ENCODE assay signal across 1 cellular context in genomic region chr7:105396566-105396965, GRCh38.
TF ChIP-seq lines count a peak whose summit lies in the region.

No MANE protein-coding gene starts in this region.

TF ChIP-seq in K562, 482 proteins besides CTCF, POLR2A, EP300 and RAD21 (continued from another document):
- TF ChIP-seq, protein P1, sequence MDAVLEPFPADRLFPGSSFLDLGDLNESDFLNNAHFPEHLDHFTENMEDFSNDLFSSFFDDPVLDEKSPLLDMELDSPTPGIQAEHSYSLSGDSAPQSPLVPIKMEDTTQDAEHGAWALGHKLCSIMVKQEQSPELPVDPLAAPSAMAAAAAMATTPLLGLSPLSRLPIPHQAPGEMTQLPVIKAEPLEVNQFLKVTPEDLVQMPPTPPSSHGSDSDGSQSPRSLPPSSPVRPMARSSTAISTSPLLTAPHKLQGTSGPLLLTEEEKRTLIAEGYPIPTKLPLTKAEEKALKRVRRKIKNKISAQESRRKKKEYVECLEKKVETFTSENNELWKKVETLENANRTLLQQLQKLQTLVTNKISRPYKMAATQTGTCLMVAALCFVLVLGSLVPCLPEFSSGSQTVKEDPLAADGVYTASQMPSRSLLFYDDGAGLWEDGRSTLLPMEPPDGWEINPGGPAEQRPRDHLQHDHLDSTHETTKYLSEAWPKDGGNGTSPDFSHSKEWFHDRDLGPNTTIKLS (IDR thresholded peaks at IDR 0.05; ENCODE audit: borderline replicate concordance, low read depth) = no peak
- TF ChIP-seq ZBTB40 (IDR thresholded peaks at IDR 0.05) (peak; percentile 22; the same call in 1 of the 2 replicates), ZBTB40 (CRISPR knock-in tag; IDR thresholded peaks at IDR 0.05) (no peak), THRB (CRISPR knock-in tag; conservative IDR thresholded peaks at IDR 0.05) (peak; percentile 81; the same call in 1 of the 2 replicates), FOXJ3 (CRISPR knock-in tag; IDR thresholded peaks at IDR 0.05) (no peak), THRAP3 (IDR thresholded peaks at IDR 0.05; ENCODE audit: borderline replicate concordance) (peak; percentile 87; the same call in 1 of the 2 replicates), DPF2 (IDR thresholded peaks at IDR 0.05) (0 out of 2 replicates have a peak, but pooled peaks have one; percentile 26), NFXL1 (CRISPR knock-in tag; IDR thresholded peaks at IDR 0.05) (no peak), TRIM24 (IDR thresholded peaks at IDR 0.05) (0 out of 4 replicates have a peak, but pooled peaks of 1 of the 2 experiments have one; percentile 17), ZNF197 (CRISPR knock-in tag; IDR thresholded peaks at IDR 0.05; ENCODE audit: low read depth) (no peak), CBX3 (IDR thresholded peaks at IDR 0.05; ENCODE audit: borderline replicate concordance in 1 of 2, low read length in 2 of 2) (no peak), HDAC8 (tag; IDR thresholded peaks at IDR 0.05) (no peak)
- TF ChIP-seq, protein P2, sequence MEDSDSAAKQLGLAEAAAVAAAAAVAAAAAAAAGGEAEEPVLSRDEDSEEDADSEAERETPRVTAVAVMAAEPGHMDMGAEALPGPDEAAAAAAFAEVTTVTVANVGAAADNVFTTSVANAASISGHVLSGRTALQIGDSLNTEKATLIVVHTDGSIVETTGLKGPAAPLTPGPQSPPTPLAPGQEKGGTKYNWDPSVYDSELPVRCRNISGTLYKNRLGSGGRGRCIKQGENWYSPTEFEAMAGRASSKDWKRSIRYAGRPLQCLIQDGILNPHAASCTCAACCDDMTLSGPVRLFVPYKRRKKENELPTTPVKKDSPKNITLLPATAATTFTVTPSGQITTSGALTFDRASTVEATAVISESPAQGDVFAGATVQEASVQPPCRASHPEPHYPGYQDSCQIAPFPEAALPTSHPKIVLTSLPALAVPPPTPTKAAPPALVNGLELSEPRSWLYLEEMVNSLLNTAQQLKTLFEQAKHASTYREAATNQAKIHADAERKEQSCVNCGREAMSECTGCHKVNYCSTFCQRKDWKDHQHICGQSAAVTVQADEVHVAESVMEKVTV (CRISPR knock-in tag; IDR thresholded peaks at IDR 0.05) = no peak
- TF ChIP-seq, protein P3, sequence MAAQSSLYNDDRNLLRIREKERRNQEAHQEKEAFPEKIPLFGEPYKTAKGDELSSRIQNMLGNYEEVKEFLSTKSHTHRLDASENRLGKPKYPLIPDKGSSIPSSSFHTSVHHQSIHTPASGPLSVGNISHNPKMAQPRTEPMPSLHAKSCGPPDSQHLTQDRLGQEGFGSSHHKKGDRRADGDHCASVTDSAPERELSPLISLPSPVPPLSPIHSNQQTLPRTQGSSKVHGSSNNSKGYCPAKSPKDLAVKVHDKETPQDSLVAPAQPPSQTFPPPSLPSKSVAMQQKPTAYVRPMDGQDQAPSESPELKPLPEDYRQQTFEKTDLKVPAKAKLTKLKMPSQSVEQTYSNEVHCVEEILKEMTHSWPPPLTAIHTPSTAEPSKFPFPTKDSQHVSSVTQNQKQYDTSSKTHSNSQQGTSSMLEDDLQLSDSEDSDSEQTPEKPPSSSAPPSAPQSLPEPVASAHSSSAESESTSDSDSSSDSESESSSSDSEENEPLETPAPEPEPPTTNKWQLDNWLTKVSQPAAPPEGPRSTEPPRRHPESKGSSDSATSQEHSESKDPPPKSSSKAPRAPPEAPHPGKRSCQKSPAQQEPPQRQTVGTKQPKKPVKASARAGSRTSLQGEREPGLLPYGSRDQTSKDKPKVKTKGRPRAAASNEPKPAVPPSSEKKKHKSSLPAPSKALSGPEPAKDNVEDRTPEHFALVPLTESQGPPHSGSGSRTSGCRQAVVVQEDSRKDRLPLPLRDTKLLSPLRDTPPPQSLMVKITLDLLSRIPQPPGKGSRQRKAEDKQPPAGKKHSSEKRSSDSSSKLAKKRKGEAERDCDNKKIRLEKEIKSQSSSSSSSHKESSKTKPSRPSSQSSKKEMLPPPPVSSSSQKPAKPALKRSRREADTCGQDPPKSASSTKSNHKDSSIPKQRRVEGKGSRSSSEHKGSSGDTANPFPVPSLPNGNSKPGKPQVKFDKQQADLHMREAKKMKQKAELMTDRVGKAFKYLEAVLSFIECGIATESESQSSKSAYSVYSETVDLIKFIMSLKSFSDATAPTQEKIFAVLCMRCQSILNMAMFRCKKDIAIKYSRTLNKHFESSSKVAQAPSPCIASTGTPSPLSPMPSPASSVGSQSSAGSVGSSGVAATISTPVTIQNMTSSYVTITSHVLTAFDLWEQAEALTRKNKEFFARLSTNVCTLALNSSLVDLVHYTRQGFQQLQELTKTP (IDR thresholded peaks at IDR 0.05; ENCODE audit: low read depth in 1 of 2, partially characterized antibody in 2 of 2) = peak in 1 of 2 experiments; percentile 49
